In genomic region chr12:52202361-52203078, GRCh38 we compare ENCODE assay signal across 9 cellular contexts. TPM values are rescaled to one million over a fixed set of nuclear protein-coding genes. Genes with fewer than 3 reads are reported as not detected.
DNase-seq lines count a peak whose midpoint lies in the region; ATAC-seq and TF ChIP-seq lines count a peak whose summit lies in the region.
"Had no signal": no experiment of that assay in that cellular context is flagged by ENCODE, and none has a peak within 500 bp of the region (broad histone marks: within the 10 kb centered on the region; RNA-seq: fewer than 3 reads in every experiment).

No MANE protein-coding gene starts in this region.

- intact Hi-C loops in Right ventricle myocardium superior (cut with DNase I) (no loop called here), Right ventricle myocardium inferior (cut with DNase I) (no loop called here)

- DNase-seq in Right ventricle myocardium superior (peak; percentile 35), Right ventricle myocardium inferior (ENCODE audit: missing footprints) (no peak), SJSA1 (ENCODE audit: low read depth in 1 of 2, low spot score in 2 of 2) (peak in 1 of 2 experiments; percentile 61), iPS-NIHi11 (ENCODE audit: low spot score) (peak; percentile 37), type B pancreatic cell (ENCODE audit: extremely low spot score, unreplicated experiment) (no peak), NCI-H1105 (lab: John Stamatoyannopoulos, UW) (no peak)

- ATAC-seq in Right ventricle myocardium superior (ENCODE audit: poor library complexity) (no peak), Right ventricle myocardium inferior (no peak), GM19328 (IDR thresholded peaks at IDR 0.05; ENCODE audit: unreplicated experiment) (no peak), GM21717 (IDR thresholded peaks at IDR 0.05; ENCODE audit: unreplicated experiment) (no peak)

- H3K9me3 Mint-ChIP-seq in type B pancreatic cell = no peaks in the 10 kb centered on the region

- no peaks in the 10 kb centered on the region for H3K27me3 ChIP-seq in SJSA1 (replicated peaks)

- no peaks in the 10 kb centered on the region for H3K9me3 ChIP-seq in SJSA1 (replicated peaks)

- H3K27ac ChIP-seq in SJSA1 = peak overlapping the region; percentile 79
- H3K27ac ChIP-seq: KMS-11 had no signal

- peaks cover 22% of the 10 kb centered on the region for H3K4me1 Mint-ChIP-seq in type B pancreatic cell (ENCODE audit: unreplicated experiment)

- H3K36me3 Mint-ChIP-seq in type B pancreatic cell = no peaks in the 10 kb centered on the region

- H3K27ac Mint-ChIP-seq in type B pancreatic cell = peak overlapping the region; percentile 85

- peak overlapping the region; percentile 12 for H3K4me3 ChIP-seq in SJSA1

- H3K4me1 ChIP-seq in SJSA1 (replicated peaks) = peaks cover 87% of the 10 kb centered on the region

- no peak for TF ChIP-seq CTCF in type B pancreatic cell (conservative IDR thresholded peaks at IDR 0.05)

- H3K27me3 Mint-ChIP-seq in type B pancreatic cell = peaks cover 10% of the 10 kb centered on the region

- H3K36me3 ChIP-seq in SJSA1 = no peaks in the 10 kb centered on the region

- peak overlapping the region; percentile 58 for H3K4me3 Mint-ChIP-seq in type B pancreatic cell

RNA-seq across cellular contexts. Expression of gene KRT80, which starts 10.7 kb away (rescaled TPM):
- total RNA-seq in Right ventricle myocardium superior (not detected), Right ventricle myocardium inferior (not detected), type B pancreatic cell (ENCODE audit: low replicate concordance) (23.1 and 65.1 TPM in 2 replicates)
- total RNA-seq in SJSA1 (2014; rRNA removed; shearing (Covaris generic)) = 1.5 and 4.0 TPM in 2 replicates

RNA-seq across cellular contexts. Expression of gene KRT7, which starts 30.5 kb away (rescaled TPM):
- total RNA-seq in Right ventricle myocardium superior (0.59 TPM), Right ventricle myocardium inferior (not detected), type B pancreatic cell (ENCODE audit: low replicate concordance) (125 and 293 TPM in 2 replicates)
- 2.1 and 16.1 TPM in 2 replicates for total RNA-seq in SJSA1 (2014; rRNA removed; shearing (Covaris generic))

Comparison
In these comparisons a context has a peak if more than half of its experiments do, and no peak if none do; other contexts are left out.
1. DNase-seq: peak in Right ventricle myocardium superior (single experiment) and iPS-NIHi11 (single experiment); none in Right ventricle myocardium inferior (single experiment), type B pancreatic cell (single experiment) and NCI-H1105 (single experiment).